26 cellular contexts compared by ENCODE assay signal in genomic region chr5:34868736-34869135, GRCh38. TPM values are rescaled to one million over a fixed set of nuclear protein-coding genes. Genes with fewer than 3 reads are reported as not detected.
"Had no signal": no experiment of that assay in that cellular context is flagged by ENCODE, and none has a peak within 500 bp of the region (broad histone marks: within the 10 kb centered on the region; RNA-seq: fewer than 3 reads in every experiment).

No MANE protein-coding gene starts in this region.

- ATAC-seq: activated CD8-positive, alpha-beta T cell treated with anti-CD3 and anti-CD28 coated beads for 36 hours; body of pancreas had no signal

- H3K36me3 ChIP-seq: ascending aorta, MG63, Peyer's patch, SJCRH30 had no signal

- H3K9ac ChIP-seq: SK-N-SH had no signal

- H3K27ac ChIP-seq: ascending aorta, body of pancreas, Peyer's patch, RWPE1, SJCRH30, VCaP had no signal

- FAIRE-seq: bronchial epithelial cell had no signal

- H3K27me3 ChIP-seq: ascending aorta, body of pancreas, MG63, Peyer's patch, SJCRH30 had no signal

- H3K4me1 ChIP-seq: body of pancreas, Peyer's patch, SJCRH30 had no signal

- H3K4me3 ChIP-seq: ascending aorta, body of pancreas, MG63, Peyer's patch, SJCRH30 had no signal

- H3K9me3 ChIP-seq: ascending aorta, body of pancreas, MG63, Peyer's patch, SJCRH30, SK-N-SH had no signal

- DNase-seq: activated CD4-positive, alpha-beta T cell treated with anti-CD3 and anti-CD28 coated beads for 4 hours; activated CD8-positive, alpha-beta memory T cell treated with anti-CD3 and anti-CD28 coated beads, Interleukin-2, amount 50 U/mL, for 4 hours; activated CD8-positive, alpha-beta T cell treated with anti-CD3 and anti-CD28 coated beads for 36 hours; activated effector memory CD4-positive, alpha-beta T cell treated with Interleukin-2 at 50 U/mL for 16 hours; activated naive CD4-positive, alpha-beta T cell; body of pancreas; MG63; MV-4-11; NCI-H1092 treated with DMSO at 0.1 percent for 48 hours; NCI-H1417 treated with DMSO at 0.1 percent for 48 hours; NCI-H1694; NCI-H2029; NCI-H2107; NCI-H510A treated with DMSO at 0.1 percent for 48 hours; NCI-H69; Peyer's patch; Right ventricle myocardium superior; SJCRH30; SK-N-SH; T-helper 1 cell had no signal

- H3K4me2 ChIP-seq: SK-N-SH had no signal

RNA-seq across cellular contexts. Expression of gene TTC23L, which starts 29.8 kb away (rescaled TPM):
- total RNA-seq: activated T-helper 1 cell treated with anti-CD3 and anti-CD28 coated beads, Interleukin-12 subunit alpha, Interleukin-12 subunit beta, Interleukin-2, Interleukin-4 antibody, amounts not matched to agents 30 ng/mL and 10 ng/mL and 1 ng/mL, durations not matched to agents 14 hours and 24 hours and 36 hours; ascending aorta; Peyer's patch; Right ventricle myocardium superior; SJCRH30; T-helper 2 cell treated with Interferon-gamma antibody and Interleukin-4, amounts not matched to agents 100 ng/mL and 5 ng/mL, for 36 hours had no signal
